ENCODE assay signal across 11 cellular contexts in the genomic region with DNA sequence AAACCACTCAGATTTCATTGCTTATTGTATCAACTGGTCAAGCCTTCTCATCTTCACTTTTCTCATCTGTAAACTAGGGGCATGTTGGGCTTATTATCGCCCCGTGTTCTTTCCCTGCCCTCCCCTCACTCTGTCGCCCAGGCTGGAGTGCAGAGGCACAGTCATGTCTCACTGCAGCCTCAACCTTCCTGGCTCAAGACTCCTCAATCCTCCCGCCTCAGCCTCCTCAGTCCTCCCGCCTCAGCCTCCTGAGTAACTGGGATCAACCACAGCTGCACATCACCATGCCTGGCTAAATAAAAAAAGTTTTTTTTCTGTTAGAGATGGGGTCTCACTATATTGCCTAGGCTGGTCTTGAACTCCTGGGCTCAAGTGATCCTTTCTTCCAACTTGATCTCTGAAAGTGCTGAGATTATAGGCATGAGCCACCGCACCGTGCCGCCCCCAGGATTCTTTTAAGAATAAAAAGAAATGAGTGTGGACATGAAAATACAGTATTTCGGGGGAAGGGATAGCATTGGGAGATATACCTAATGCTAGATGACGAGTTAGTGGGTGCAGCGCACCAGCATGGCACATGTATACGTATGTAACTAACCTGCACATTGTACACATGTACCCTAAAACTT. TPM values are rescaled to one million over a fixed set of nuclear protein-coding genes. Genes with fewer than 3 reads are reported as not detected.
DNase-seq lines count a peak whose midpoint lies in the region; ATAC-seq and TF ChIP-seq lines count a peak whose summit lies in the region.
"Had no signal": no experiment of that assay in that cellular context is flagged by ENCODE, and none has a peak within 500 bp of the region (broad histone marks: within the 10 kb centered on the region; RNA-seq: fewer than 3 reads in every experiment).

No MANE protein-coding gene starts in this region.

- peaks cover 56% of the 10 kb centered on the region for H3K4me1 Mint-ChIP-seq in activated naive CD4-positive, alpha-beta T cell treated with anti-CD3 and anti-CD28 coated beads for 36 hours (ENCODE audit: low read depth)
- H3K4me1 Mint-ChIP-seq in activated naive CD8-positive, alpha-beta T cell treated with anti-CD3 and anti-CD28 coated beads, Interleukin-2, amount 50 U/mL, for 24 hours: peaks cover 61% of the 10 kb centered on the region

- 94% methylated on average over 12 of the region's 12 CpGs for WGBS in thymus

- no peak overlapping the region for H3K27ac Mint-ChIP-seq in activated naive CD4-positive, alpha-beta T cell treated with anti-CD3 and anti-CD28 coated beads for 36 hours
- H3K27ac Mint-ChIP-seq in activated naive CD4-positive, alpha-beta T cell treated with anti-CD3 and anti-CD28 coated beads, Interleukin-2, amount 50 U/mL, for 72 hours: peak overlapping the region in 1 of 2 donors; percentile 91
- H3K27ac Mint-ChIP-seq in activated naive CD8-positive, alpha-beta T cell treated with anti-CD3 and anti-CD28 coated beads, Interleukin-2, amount 50 U/mL, for 24 hours: peak overlapping the region; percentile 93

- no peaks in the 10 kb centered on the region for H3K9me3 ChIP-seq in left lung
- H3K9me3 ChIP-seq in thymus (ENCODE audit: control insufficient read depth): no peaks in the 10 kb centered on the region

- no peak for ATAC-seq in activated naive CD4-positive, alpha-beta T cell treated with anti-CD3 and anti-CD28 coated beads, Interleukin-2, amount 50 U/mL, for 72 hours
- no peak for ATAC-seq in activated naive CD8-positive, alpha-beta T cell treated with anti-CD3 and anti-CD28 coated beads, Interleukin-2, amount 50 U/mL, for 24 hours
- no peak for ATAC-seq in left lung

- H3K36me3 Mint-ChIP-seq in activated naive CD4-positive, alpha-beta T cell treated with anti-CD3 and anti-CD28 coated beads for 36 hours (ENCODE audit: low read depth): peaks cover 39% of the 10 kb centered on the region
- peaks cover 15 to 44% of the 10 kb centered on the region in 2 donors for H3K36me3 Mint-ChIP-seq in activated naive CD4-positive, alpha-beta T cell treated with anti-CD3 and anti-CD28 coated beads, Interleukin-2, amount 50 U/mL, for 72 hours
- H3K36me3 Mint-ChIP-seq in activated naive CD8-positive, alpha-beta T cell treated with anti-CD3 and anti-CD28 coated beads, Interleukin-2, amount 50 U/mL, for 24 hours (ENCODE audit: low read depth): peaks cover 51% of the 10 kb centered on the region

- H3K27me3 ChIP-seq in left lung (no peaks in the 10 kb centered on the region), thymus (ENCODE audit: control insufficient read depth, insufficient read depth) (no peaks in the 10 kb centered on the region)

- CTCF ChIA-PET in activated naive CD4-positive, alpha-beta T cell treated with anti-CD3 and anti-CD28 coated beads for 36 hours (lab: Charles Lee): no interaction called here

- H3K9me3 Mint-ChIP-seq in activated naive CD4-positive, alpha-beta T cell treated with anti-CD3 and anti-CD28 coated beads for 36 hours: no peaks in the 10 kb centered on the region
- no peaks in the 10 kb centered on the region for H3K9me3 Mint-ChIP-seq in activated naive CD4-positive, alpha-beta T cell treated with anti-CD3 and anti-CD28 coated beads, Interleukin-2, amount 50 U/mL, for 72 hours
- no peaks in the 10 kb centered on the region for H3K9me3 Mint-ChIP-seq in activated naive CD8-positive, alpha-beta T cell treated with anti-CD3 and anti-CD28 coated beads, Interleukin-2, amount 50 U/mL, for 24 hours

- H3K4me3 ChIP-seq in left lung (peak overlapping the region in 1 of 2 donors; percentile 81), thymus (ENCODE audit: low read length) (peak overlapping the region; percentile 94)

- peak overlapping the region; percentile 95 to 96 for H3K27ac ChIP-seq in left lung
- H3K27ac ChIP-seq in thymus (ENCODE audit: low read depth): no peak overlapping the region

- H3K4me1 ChIP-seq in left lung (peaks cover 10 to 81% of the 10 kb centered on the region in 2 donors), thymus (ENCODE audit: control insufficient read depth, insufficient read depth, low read length) (peaks cover 10% of the 10 kb centered on the region)

- H3K36me3 ChIP-seq in left lung (peaks cover 0 to 16% of the 10 kb centered on the region in 2 donors), thymus (ENCODE audit: control insufficient read depth, insufficient read depth) (peaks cover 9% of the 10 kb centered on the region)

- no peak for DNase-seq in activated naive CD4-positive, alpha-beta T cell treated with anti-CD3 and anti-CD28 coated beads for 36 hours
- no peak for DNase-seq in activated naive CD4-positive, alpha-beta T cell treated with anti-CD3 and anti-CD28 coated beads, Interleukin-2, amount 50 U/mL, for 72 hours (ENCODE audit: low spot score in 2 of 2)
- DNase-seq in activated naive CD8-positive, alpha-beta T cell treated with anti-CD3 and anti-CD28 coated beads, Interleukin-2, amount 50 U/mL, for 24 hours: no peak
- DNase-seq in left lung: no peak
- DNase-seq in NCI-H526 treated with DMSO at 0.1 percent for 48 hours (lab: John Stamatoyannopoulos, UW): no peak
- no peak for DNase-seq in SK-N-DZ (ENCODE audit: low spot score)
- DNase-seq in HuH-7.5 (ENCODE audit: low spot score): no peak
- DNase-seq: HCEC 1CT, NCI-H2171 had no signal

- H3K27me3 Mint-ChIP-seq in activated naive CD4-positive, alpha-beta T cell treated with anti-CD3 and anti-CD28 coated beads for 36 hours (ENCODE audit: low read depth): no peaks in the 10 kb centered on the region
- no peaks in the 10 kb centered on the region for H3K27me3 Mint-ChIP-seq in activated naive CD8-positive, alpha-beta T cell treated with anti-CD3 and anti-CD28 coated beads, Interleukin-2, amount 50 U/mL, for 24 hours

- TF ChIP-seq CTCF in left lung (IDR thresholded peaks at IDR 0.05): no peak

- H3K4me3 Mint-ChIP-seq in activated naive CD4-positive, alpha-beta T cell treated with anti-CD3 and anti-CD28 coated beads for 36 hours: peak overlapping the region; percentile 96
- peak overlapping the region; percentile 95 for H3K4me3 Mint-ChIP-seq in activated naive CD8-positive, alpha-beta T cell treated with anti-CD3 and anti-CD28 coated beads, Interleukin-2, amount 50 U/mL, for 24 hours

- intact Hi-C loops in activated naive CD4-positive, alpha-beta T cell treated with anti-CD3 and anti-CD28 coated beads for 36 hours (cut with micrococcal nuclease): loop anchor here (10.0 kb wide), 1 partner anchor 1070 kb away; the partner anchor contains the start of gene MGAT1
- intact Hi-C loops in left lung (cut with DNase I): no loop called here

RNA-seq across cellular contexts. Expression of gene MAML1, which starts 2.0 kb away (rescaled TPM):
- total RNA-seq in activated naive CD4-positive, alpha-beta T cell treated with anti-CD3 and anti-CD28 coated beads for 36 hours: 10 to 100 TPM; 20.7 TPM
- total RNA-seq in activated naive CD4-positive, alpha-beta T cell treated with anti-CD3 and anti-CD28 coated beads, Interleukin-2, amount 50 U/mL, for 72 hours: 10 to 100 TPM; 25.3 to 29.6 TPM
- 10 to 100 TPM; 23.8 to 25.2 TPM for total RNA-seq in left lung
- polyA plus RNA-seq in thymus: 13.3 TPM
- polyA plus RNA-seq in SK-N-DZ (2014; cell fraction: cytosol; rRNA removed): 18.7 and 19.6 TPM in 2 replicates
- 11.8 and 19.5 TPM in 2 replicates for polyA plus RNA-seq in SK-N-DZ (2014; cell fraction: nucleus; rRNA removed)

RNA-seq across cellular contexts. Expression of gene CANX, which starts 35.9 kb away (rescaled TPM):
- total RNA-seq in activated naive CD4-positive, alpha-beta T cell treated with anti-CD3 and anti-CD28 coated beads for 36 hours: 100 to 1,000 TPM; 398 to 455 TPM
- 100 to 1,000 TPM; 417 to 484 TPM for total RNA-seq in activated naive CD4-positive, alpha-beta T cell treated with anti-CD3 and anti-CD28 coated beads, Interleukin-2, amount 50 U/mL, for 72 hours
- total RNA-seq in left lung: 100 to 1,000 TPM; 577 to 872 TPM
- 86.1 TPM for polyA plus RNA-seq in thymus
- 272 and 278 TPM in 2 replicates for polyA plus RNA-seq in SK-N-DZ (2014; cell fraction: cytosol; rRNA removed)
- 116 and 122 TPM in 2 replicates for polyA plus RNA-seq in SK-N-DZ (2014; cell fraction: nucleus; rRNA removed)

RNA-seq across cellular contexts. Expression of gene CBY3, which starts 53.8 kb away (rescaled TPM):
- not detected for total RNA-seq in activated naive CD4-positive, alpha-beta T cell treated with anti-CD3 and anti-CD28 coated beads for 36 hours
- not detected for total RNA-seq in activated naive CD4-positive, alpha-beta T cell treated with anti-CD3 and anti-CD28 coated beads, Interleukin-2, amount 50 U/mL, for 72 hours
- not detected for total RNA-seq in left lung
- polyA plus RNA-seq in thymus: 0.07 TPM
- not detected in 2 replicates for polyA plus RNA-seq in SK-N-DZ (2014; cell fraction: cytosol; rRNA removed)
- polyA plus RNA-seq in SK-N-DZ (2014; cell fraction: nucleus; rRNA removed): not detected in 2 replicates
- total RNA-seq: mesenteric fat pad had no signal

RNA-seq across cellular contexts. Expression of gene LTC4S, which starts 59.1 kb away (rescaled TPM):
- total RNA-seq in activated naive CD4-positive, alpha-beta T cell treated with anti-CD3 and anti-CD28 coated beads for 36 hours: under 1 TPM in 1 of 2 experiments, not detected in 1; 0.79 TPM
- 1 to 10 TPM in 1 of 2 donors, under 1 TPM in 1; 0.52 to 1.1 TPM for total RNA-seq in activated naive CD4-positive, alpha-beta T cell treated with anti-CD3 and anti-CD28 coated beads, Interleukin-2, amount 50 U/mL, for 72 hours
- 10 to 100 TPM; 16.4 to 19.6 TPM for total RNA-seq in left lung
- 2.8 TPM for polyA plus RNA-seq in thymus
- not detected in 2 replicates for polyA plus RNA-seq in SK-N-DZ (2014; cell fraction: cytosol; rRNA removed)
- polyA plus RNA-seq in SK-N-DZ (2014; cell fraction: nucleus; rRNA removed): 4.2 and 9.1 TPM in 2 replicates
